8 cellular contexts compared by ENCODE assay signal in genomic region chr15:31228980-31229826, GRCh38.
A peak's percentile ranks its signal among the peaks of the same experiment; 100 is the strongest.
DNase-seq lines count a peak whose midpoint lies in the region; ATAC-seq and TF ChIP-seq lines count a peak whose summit lies in the region.

No MANE protein-coding gene starts in this region.

- ATAC-seq in HG02759 (IDR thresholded peaks at IDR 0.05; ENCODE audit: unreplicated experiment): peak; percentile 70

- intact Hi-C loops in stomach (cut with DNase I; ENCODE audit: low total_unique reads): no loop called here

- TF ChIP-seq CTCF in Peyer's patch (IDR thresholded peaks at IDR 0.05): no peak
- no peak for TF ChIP-seq CTCF in stomach (IDR thresholded peaks at IDR 0.05)

- H3K27ac ChIP-seq in Peyer's patch (peak overlapping the region in 2 of 4 donors; percentile 49 to 53), stomach (peak overlapping the region; percentile 74 to 91 (median 82))

- TF ChIP-seq POLR2A in Peyer's patch (IDR thresholded peaks at IDR 0.05): peak; percentile 34 to 52
- TF ChIP-seq POLR2A in stomach (IDR thresholded peaks at IDR 0.05): peak in 2 of 4 donors; percentile 50 to 63

- H3K27me3 ChIP-seq in Peyer's patch: no peaks in the 10 kb centered on the region
- no peaks in the 10 kb centered on the region for H3K27me3 ChIP-seq in stomach

- no peak for TF ChIP-seq EP300 in stomach (IDR thresholded peaks at IDR 0.05)

- 44 to 64% (median 55%) methylated on average over 7 to 8 of the region's 8 CpGs for WGBS in stomach, 5 donors

- H3K4me3 ChIP-seq in Peyer's patch (peak overlapping the region in 2 of 4 donors; percentile 1 to 26), stomach (peak overlapping the region; percentile 9 to 44 (median 30))

- H3K36me3 ChIP-seq in Peyer's patch (no peaks in the 10 kb centered on the region), stomach (no peaks in the 10 kb centered on the region)

- H3K9me3 ChIP-seq in Peyer's patch (no peaks in the 10 kb centered on the region), stomach (no peaks in the 10 kb centered on the region)

- H3K4me1 ChIP-seq in Peyer's patch (peaks cover 0 to 14% (median 4%) of the 10 kb centered on the region in 4 donors), stomach (peaks cover 2 to 26% (median 20%) of the 10 kb centered on the region in 4 donors)

- DNase-seq in activated effector memory CD4-positive, alpha-beta T cell treated with anti-CD3 and anti-CD28 coated beads, Interleukin-2, amount 50 U/mL, for 16 hours: peak; percentile 39
- no peak for DNase-seq in activated effector memory CD4-positive, alpha-beta T cell treated with Interleukin-2 at 50 U/mL for 16 hours
- DNase-seq in Peyer's patch: peak; percentile 51 to 81 (median 68)
- DNase-seq in stomach: peak; percentile 88
- DNase-seq in NK-92 treated with Interleukin-12 subunit alpha and Interleukin-12 subunit beta, amount 100 ng/mL, for 24 hours (lab: John Stamatoyannopoulos, UW): no peak
- no peak for DNase-seq in cerebellar cortex (ENCODE audit: low spot score)
- no peak for DNase-seq in A172 (ENCODE audit: low spot score)

Comparison
In these comparisons a context has a peak if more than half of its experiments do, and no peak if none do; other contexts are left out.
1. DNase-seq: peak in activated effector memory CD4-positive, alpha-beta T cell treated with anti-CD3 and anti-CD28 coated beads, Interleukin-2, amount 50 U/mL, for 16 hours (single experiment), Peyer's patch (3 of 3) and stomach (single experiment); none in activated effector memory CD4-positive, alpha-beta T cell treated with Interleukin-2 at 50 U/mL for 16 hours (single experiment), NK-92 treated with Interleukin-12 subunit alpha and Interleukin-12 subunit beta, amount 100 ng/mL, for 24 hours (single experiment), cerebellar cortex (single experiment) and A172 (single experiment).